ENCODE assay signal across 3 cellular contexts in the genomic region with DNA sequence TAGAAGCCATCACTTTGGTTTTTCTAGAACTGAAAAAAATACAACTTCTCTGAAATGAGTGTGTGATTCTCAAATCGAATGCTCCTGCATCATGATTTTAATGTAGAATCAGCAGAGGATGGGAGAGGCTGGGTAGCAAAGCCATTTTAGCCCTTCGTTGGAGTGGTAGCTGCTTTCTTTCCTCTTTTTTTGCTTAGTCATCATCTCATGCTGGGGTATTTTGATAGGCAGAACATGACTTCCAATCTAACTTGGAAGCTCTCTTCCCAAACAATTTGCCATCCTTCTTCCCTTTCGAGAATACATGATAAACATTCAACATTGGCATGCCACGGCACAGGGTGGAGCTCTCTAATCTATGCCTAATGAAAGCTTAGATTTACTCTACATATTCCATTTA.
A peak's percentile ranks its signal among the peaks of the same experiment; 100 is the strongest.
TF ChIP-seq lines count a peak whose summit lies in the region.

No MANE protein-coding gene starts in this region.

TF ChIP-seq in A549, 52 proteins besides CTCF, POLR2A, EP300 and RAD21 (continued from another document):
- TF ChIP-seq HMGXB4 (CRISPR knock-in tag; IDR thresholded peaks at IDR 0.05; ENCODE audit: borderline replicate concordance) (no peak), MAFK (IDR thresholded peaks at IDR 0.05; ENCODE audit: partially characterized antibody) (peak; percentile 90)

TF ChIP-seq in GM23338, 12 proteins besides CTCF, POLR2A, EP300 and RAD21 (continues in another document):
- TF ChIP-seq REST (IDR thresholded peaks at IDR 0.05; ENCODE audit: unreplicated experiment): no peak
- no peak for TF ChIP-seq ZNF114 (CRISPR knock-in tag; IDR thresholded peaks at IDR 0.05)
- TF ChIP-seq JUNB (IDR thresholded peaks at IDR 0.05; ENCODE audit: unreplicated experiment): no peak
- TF ChIP-seq, protein P1, sequence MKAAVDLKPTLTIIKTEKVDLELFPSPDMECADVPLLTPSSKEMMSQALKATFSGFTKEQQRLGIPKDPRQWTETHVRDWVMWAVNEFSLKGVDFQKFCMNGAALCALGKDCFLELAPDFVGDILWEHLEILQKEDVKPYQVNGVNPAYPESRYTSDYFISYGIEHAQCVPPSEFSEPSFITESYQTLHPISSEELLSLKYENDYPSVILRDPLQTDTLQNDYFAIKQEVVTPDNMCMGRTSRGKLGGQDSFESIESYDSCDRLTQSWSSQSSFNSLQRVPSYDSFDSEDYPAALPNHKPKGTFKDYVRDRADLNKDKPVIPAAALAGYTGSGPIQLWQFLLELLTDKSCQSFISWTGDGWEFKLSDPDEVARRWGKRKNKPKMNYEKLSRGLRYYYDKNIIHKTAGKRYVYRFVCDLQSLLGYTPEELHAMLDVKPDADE (IDR thresholded peaks at IDR 0.05): no peak
- TF ChIP-seq NANOG (IDR thresholded peaks at IDR 0.05; ENCODE audit: borderline replicate concordance): no peak
- TF ChIP-seq ZNF331 (CRISPR knock-in tag; IDR thresholded peaks at IDR 0.05; ENCODE audit: low read depth): no peak
- TF ChIP-seq CREB1 (CRISPR knock-in tag; IDR thresholded peaks at IDR 0.05; ENCODE audit: low read depth): no peak
- no peak for TF ChIP-seq EZH2phosphoT487 (IDR thresholded peaks at IDR 0.05; ENCODE audit: unreplicated experiment)
- no peak for TF ChIP-seq ZNF462 (CRISPR knock-in tag; IDR thresholded peaks at IDR 0.05)

TF ChIP-seq in K562, 482 proteins besides CTCF, POLR2A, EP300 and RAD21 (continued from another document):
- TF ChIP-seq, protein P2, sequence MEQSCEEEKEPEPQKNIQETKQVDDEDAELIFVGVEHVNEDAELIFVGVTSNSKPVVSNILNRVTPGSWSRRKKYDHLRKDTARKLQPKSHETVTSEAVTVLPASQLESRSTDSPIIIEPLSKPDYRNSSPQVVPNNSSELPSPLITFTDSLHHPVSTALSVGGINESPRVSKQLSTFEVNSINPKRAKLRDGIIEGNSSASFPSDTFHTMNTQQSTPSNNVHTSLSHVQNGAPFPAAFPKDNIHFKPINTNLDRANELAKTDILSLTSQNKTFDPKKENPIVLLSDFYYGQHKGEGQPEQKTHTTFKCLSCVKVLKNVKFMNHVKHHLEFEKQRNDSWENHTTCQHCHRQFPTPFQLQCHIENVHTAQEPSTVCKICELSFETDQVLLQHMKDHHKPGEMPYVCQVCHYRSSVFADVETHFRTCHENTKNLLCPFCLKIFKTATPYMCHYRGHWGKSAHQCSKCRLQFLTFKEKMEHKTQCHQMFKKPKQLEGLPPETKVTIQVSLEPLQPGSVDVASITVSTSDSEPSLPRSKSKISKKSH (CRISPR knock-in tag; IDR thresholded peaks at IDR 0.05): no peak
- TF ChIP-seq HMG20B (CRISPR knock-in tag; IDR thresholded peaks at IDR 0.05): no peak
- TF ChIP-seq, protein P3, sequence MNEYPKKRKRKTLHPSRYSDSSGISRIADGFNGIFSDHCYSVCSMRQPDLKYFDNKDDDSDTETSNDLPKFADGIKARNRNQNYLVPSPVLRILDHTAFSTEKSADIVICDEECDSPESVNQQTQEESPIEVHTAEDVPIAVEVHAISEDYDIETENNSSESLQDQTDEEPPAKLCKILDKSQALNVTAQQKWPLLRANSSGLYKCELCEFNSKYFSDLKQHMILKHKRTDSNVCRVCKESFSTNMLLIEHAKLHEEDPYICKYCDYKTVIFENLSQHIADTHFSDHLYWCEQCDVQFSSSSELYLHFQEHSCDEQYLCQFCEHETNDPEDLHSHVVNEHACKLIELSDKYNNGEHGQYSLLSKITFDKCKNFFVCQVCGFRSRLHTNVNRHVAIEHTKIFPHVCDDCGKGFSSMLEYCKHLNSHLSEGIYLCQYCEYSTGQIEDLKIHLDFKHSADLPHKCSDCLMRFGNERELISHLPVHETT (CRISPR knock-in tag; conservative IDR thresholded peaks at IDR 0.05 in 1 of 2, IDR thresholded peaks at IDR 0.05 in 1 of 2): no peak
- TF ChIP-seq, protein P4, sequence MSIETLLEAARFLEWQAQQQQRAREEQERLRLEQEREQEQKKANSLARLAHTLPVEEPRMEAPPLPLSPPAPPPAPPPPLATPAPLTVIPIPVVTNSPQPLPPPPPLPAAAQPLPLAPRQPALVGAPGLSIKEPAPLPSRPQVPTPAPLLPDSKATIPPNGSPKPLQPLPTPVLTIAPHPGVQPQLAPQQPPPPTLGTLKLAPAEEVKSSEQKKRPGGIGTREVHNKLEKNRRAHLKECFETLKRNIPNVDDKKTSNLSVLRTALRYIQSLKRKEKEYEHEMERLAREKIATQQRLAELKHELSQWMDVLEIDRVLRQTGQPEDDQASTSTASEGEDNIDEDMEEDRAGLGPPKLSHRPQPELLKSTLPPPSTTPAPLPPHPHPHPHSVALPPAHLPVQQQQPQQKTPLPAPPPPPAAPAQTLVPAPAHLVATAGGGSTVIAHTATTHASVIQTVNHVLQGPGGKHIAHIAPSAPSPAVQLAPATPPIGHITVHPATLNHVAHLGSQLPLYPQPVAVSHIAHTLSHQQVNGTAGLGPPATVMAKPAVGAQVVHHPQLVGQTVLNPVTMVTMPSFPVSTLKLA (conservative IDR thresholded peaks at IDR 0.05): no peak
- no peak for TF ChIP-seq HIVEP1 (CRISPR knock-in tag; IDR thresholded peaks at IDR 0.05)
- TF ChIP-seq ZBTB17 (CRISPR knock-in tag; IDR thresholded peaks at IDR 0.05): no peak
- no peak for TF ChIP-seq ZNF324 (CRISPR knock-in tag; IDR thresholded peaks at IDR 0.05)
- no peak for TF ChIP-seq HLTF (IDR thresholded peaks at IDR 0.05)
- TF ChIP-seq ZNF316 (IDR thresholded peaks at IDR 0.05): peak; percentile 53
- no peak for TF ChIP-seq PYGO2 (tag; IDR thresholded peaks at IDR 0.05)
- no peak for TF ChIP-seq ZSCAN29 (IDR thresholded peaks at IDR 0.05)
- TF ChIP-seq BCLAF1 (IDR thresholded peaks at IDR 0.05; ENCODE audit: borderline replicate concordance in 1 of 2, control insufficient read depth in 1 of 2, low read depth in 2 of 2, low read length in 1 of 2): no peak
- 0 out of 2 replicates have a peak, but pooled peaks have one; percentile 18 for TF ChIP-seq MAFK (IDR thresholded peaks at IDR 0.05; ENCODE audit: low read length)
- TF ChIP-seq MAFF (IDR thresholded peaks at IDR 0.05; ENCODE audit: low read length): peak; percentile 61
- no peak for TF ChIP-seq ELF4 (CRISPR knock-in tag; IDR thresholded peaks at IDR 0.05)
- no peak for TF ChIP-seq MEIS2 (IDR thresholded peaks at IDR 0.05; ENCODE audit: partially characterized antibody)
- no peak for TF ChIP-seq LEF1 (IDR thresholded peaks at IDR 0.05)
- TF ChIP-seq IFI16 (CRISPR knock-in tag; IDR thresholded peaks at IDR 0.05): no peak
- no peak for TF ChIP-seq SMARCA5 (IDR thresholded peaks at IDR 0.05)
- peak; percentile 40; the same call in 1 of the 2 replicates for TF ChIP-seq C11orf30 (IDR thresholded peaks at IDR 0.05; ENCODE audit: low read depth)
- no peak for TF ChIP-seq FUS (optimal IDR thresholded peaks at IDR 0.05; ENCODE audit: low read depth, low read length)
- TF ChIP-seq REST (CRISPR knock-in tag; IDR thresholded peaks at IDR 0.05; ENCODE audit: low read depth): no peak
- no peak for TF ChIP-seq SMAD4 (CRISPR knock-in tag; conservative IDR thresholded peaks at IDR 0.05)
- no peak for TF ChIP-seq BRF2 (IDR thresholded peaks at IDR 0.05; ENCODE audit: borderline replicate concordance, insufficient read depth, insufficient read length)
- no peak for TF ChIP-seq ZFPM2 (CRISPR knock-in tag; IDR thresholded peaks at IDR 0.05)
- TF ChIP-seq, protein P5, sequence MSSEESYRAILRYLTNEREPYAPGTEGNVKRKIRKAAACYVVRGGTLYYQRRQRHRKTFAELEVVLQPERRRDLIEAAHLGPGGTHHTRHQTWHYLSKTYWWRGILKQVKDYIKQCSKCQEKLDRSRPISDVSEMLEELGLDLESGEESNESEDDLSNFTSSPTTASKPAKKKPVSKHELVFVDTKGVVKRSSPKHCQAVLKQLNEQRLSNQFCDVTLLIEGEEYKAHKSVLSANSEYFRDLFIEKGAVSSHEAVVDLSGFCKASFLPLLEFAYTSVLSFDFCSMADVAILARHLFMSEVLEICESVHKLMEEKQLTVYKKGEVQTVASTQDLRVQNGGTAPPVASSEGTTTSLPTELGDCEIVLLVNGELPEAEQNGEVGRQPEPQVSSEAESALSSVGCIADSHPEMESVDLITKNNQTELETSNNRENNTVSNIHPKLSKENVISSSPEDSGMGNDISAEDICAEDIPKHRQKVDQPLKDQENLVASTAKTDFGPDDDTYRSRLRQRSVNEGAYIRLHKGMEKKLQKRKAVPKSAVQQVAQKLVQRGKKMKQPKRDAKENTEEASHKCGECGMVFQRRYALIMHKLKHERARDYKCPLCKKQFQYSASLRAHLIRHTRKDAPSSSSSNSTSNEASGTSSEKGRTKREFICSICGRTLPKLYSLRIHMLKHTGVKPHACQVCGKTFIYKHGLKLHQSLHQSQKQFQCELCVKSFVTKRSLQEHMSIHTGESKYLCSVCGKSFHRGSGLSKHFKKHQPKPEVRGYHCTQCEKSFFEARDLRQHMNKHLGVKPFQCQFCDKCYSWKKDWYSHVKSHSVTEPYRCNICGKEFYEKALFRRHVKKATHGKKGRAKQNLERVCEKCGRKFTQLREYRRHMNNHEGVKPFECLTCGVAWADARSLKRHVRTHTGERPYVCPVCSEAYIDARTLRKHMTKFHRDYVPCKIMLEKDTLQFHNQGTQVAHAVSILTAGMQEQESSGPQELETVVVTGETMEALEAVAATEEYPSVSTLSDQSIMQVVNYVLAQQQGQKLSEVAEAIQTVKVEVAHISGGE (CRISPR knock-in tag; IDR thresholded peaks at IDR 0.05): no peak
- TF ChIP-seq GATAD2B (IDR thresholded peaks at IDR 0.05; ENCODE audit: borderline replicate concordance): no peak
- TF ChIP-seq HMG20A (CRISPR knock-in tag; conservative IDR thresholded peaks at IDR 0.05): no peak
- no peak for TF ChIP-seq ZNF57 (CRISPR knock-in tag; IDR thresholded peaks at IDR 0.05)
- TF ChIP-seq ERF (CRISPR knock-in tag; IDR thresholded peaks at IDR 0.05): no peak
